11 cellular contexts compared by ENCODE assay signal in genomic region chr10:17238445-17239275, GRCh38. TPM values are rescaled to one million over a fixed set of nuclear protein-coding genes. Genes with fewer than 3 reads are reported as not detected.
A peak's percentile ranks its signal among the peaks of the same experiment; 100 is the strongest.
DNase-seq lines count a peak whose midpoint lies in the region; ATAC-seq, FAIRE-seq and TF ChIP-seq lines count a peak whose summit lies in the region.
"Had no signal": no experiment of that assay in that cellular context is flagged by ENCODE, and none has a peak within 500 bp of the region (broad histone marks: within the 10 kb centered on the region; RNA-seq: fewer than 3 reads in every experiment).

No MANE protein-coding gene starts in this region.

- H3K79me2 ChIP-seq in astrocyte (ENCODE audit: insufficient read depth, low read length): peaks cover 18% of the 10 kb centered on the region

- H4K20me1 ChIP-seq in astrocyte (ENCODE audit: insufficient read depth, low read length): peaks cover 50% of the 10 kb centered on the region

- H3K36me3 ChIP-seq in astrocyte (ENCODE audit: insufficient read depth, low read length): peaks cover 37% of the 10 kb centered on the region
- H3K36me3 ChIP-seq in tibial nerve: peaks cover 9 to 55% (median 20%) of the 10 kb centered on the region in 3 donors

- H3K4me1 Mint-ChIP-seq in activated CD8-positive, alpha-beta memory T cell treated with anti-CD3 and anti-CD28 coated beads, Interleukin-2, amount 10 ng/mL, durations not matched to agents 7 days and 5 days: peaks cover 30% of the 10 kb centered on the region
- peaks cover 13% of the 10 kb centered on the region for H3K4me1 Mint-ChIP-seq in astrocyte (ENCODE audit: low read depth, unreplicated experiment)

- peak overlapping the region; percentile 28 for H3K9ac ChIP-seq in astrocyte (ENCODE audit: low read length)

- no peak overlapping the region for H3K27ac Mint-ChIP-seq in activated CD8-positive, alpha-beta memory T cell treated with anti-CD3 and anti-CD28 coated beads, Interleukin-2, amount 10 ng/mL, durations not matched to agents 7 days and 5 days
- H3K27ac Mint-ChIP-seq in astrocyte (ENCODE audit: unreplicated experiment): peak overlapping the region; percentile 83
- H3K27ac Mint-ChIP-seq: type B pancreatic cell had no signal

- no peak for TF ChIP-seq POLR2A in tibial nerve (IDR thresholded peaks at IDR 0.05)

- DNase-seq in activated CD8-positive, alpha-beta memory T cell treated with anti-CD3 and anti-CD28 coated beads, Interleukin-2, amount 10 ng/mL, durations not matched to agents 7 days and 5 days: no peak
- no peak for DNase-seq in activated CD8-positive, alpha-beta memory T cell treated with anti-CD3 and anti-CD28 coated beads for 24 hours
- peak; percentile 83 for DNase-seq in astrocyte (ENCODE audit: low read depth)
- no peak for DNase-seq in left ventricle myocardium superior
- no peak for DNase-seq in tibial nerve (ENCODE audit: low spot score in 2 of 2)
- no peak for DNase-seq in substantia nigra (lab: John Stamatoyannopoulos, UW)
- DNase-seq: NCI-H510A, sigmoid colon had no signal

- intact Hi-C loops in left ventricle myocardium superior (cut with micrococcal nuclease): no loop called here

- no peak overlapping the region for H2AFZ ChIP-seq in astrocyte (ENCODE audit: low read depth, low read length)

- CTCF ChIA-PET in activated CD8-positive, alpha-beta memory T cell treated with anti-CD3 and anti-CD28 coated beads, Interleukin-2, amount 10 ng/mL, durations not matched to agents 7 days and 5 days (lab: Charles Lee): interaction anchor here (1.6 kb wide), 1 partner anchor 8 kb away, joined by 5 read pairs; no protein-coding TSS in a partner anchor

- H3K36me3 Mint-ChIP-seq in activated CD8-positive, alpha-beta memory T cell treated with anti-CD3 and anti-CD28 coated beads, Interleukin-2, amount 10 ng/mL, durations not matched to agents 7 days and 5 days: peaks cover 37% of the 10 kb centered on the region
- H3K36me3 Mint-ChIP-seq in astrocyte (ENCODE audit: low read depth, unreplicated experiment): peaks cover 32% of the 10 kb centered on the region

- 28 to 36% methylated on average over 12 of the region's 12 CpGs for WGBS in tibial nerve, 2 donors

- peak; percentile 13 for ATAC-seq in activated CD8-positive, alpha-beta memory T cell treated with anti-CD3 and anti-CD28 coated beads, Interleukin-2, amount 10 ng/mL, durations not matched to agents 7 days and 5 days
- ATAC-seq in left ventricle myocardium superior (peak; percentile 49), esophagus mucosa (no peak), HG03460 (IDR thresholded peaks at IDR 0.05; ENCODE audit: unreplicated experiment) (no peak)

- H3K27me3 ChIP-seq in astrocyte (ENCODE audit: insufficient read depth, low read length) (no peaks in the 10 kb centered on the region), tibial nerve (no peaks in the 10 kb centered on the region)
- H3K27me3 ChIP-seq: sigmoid colon had no signal

- H3K4me1 ChIP-seq in astrocyte (ENCODE audit: insufficient read depth, low read length): peaks cover 10% of the 10 kb centered on the region
- H3K4me1 ChIP-seq in tibial nerve: peaks cover 0 to 50% (median 24%) of the 10 kb centered on the region in 4 donors

- peak; percentile 79 for FAIRE-seq in astrocyte (lab: Jason Lieb, UNC)

- no peaks in the 10 kb centered on the region for H3K9me3 Mint-ChIP-seq in activated CD8-positive, alpha-beta memory T cell treated with anti-CD3 and anti-CD28 coated beads, Interleukin-2, amount 10 ng/mL, durations not matched to agents 7 days and 5 days (ENCODE audit: low read depth)
- peaks cover 2% of the 10 kb centered on the region for H3K9me3 Mint-ChIP-seq in astrocyte (ENCODE audit: unreplicated experiment)

- peak overlapping the region; percentile 2 for H3K4me2 ChIP-seq in astrocyte (ENCODE audit: low read length)

- H3K27me3 Mint-ChIP-seq in activated CD8-positive, alpha-beta memory T cell treated with anti-CD3 and anti-CD28 coated beads, Interleukin-2, amount 10 ng/mL, durations not matched to agents 7 days and 5 days: no peaks in the 10 kb centered on the region
- no peaks in the 10 kb centered on the region for H3K27me3 Mint-ChIP-seq in astrocyte (ENCODE audit: low read depth, unreplicated experiment)
- H3K27me3 Mint-ChIP-seq: type B pancreatic cell had no signal

- H3K9me3 ChIP-seq in astrocyte (ENCODE audit: insufficient read depth, low read depth, low read length): peaks cover 5% of the 10 kb centered on the region
- no peaks in the 10 kb centered on the region for H3K9me3 ChIP-seq in tibial nerve
- H3K9me3 ChIP-seq: sigmoid colon had no signal

- peak overlapping the region; percentile 48 for H3K27ac ChIP-seq in astrocyte (ENCODE audit: low read depth, low read length)
- peak overlapping the region; percentile 54 to 100 (median 77) for H3K27ac ChIP-seq in tibial nerve
- no peak overlapping the region for H3K27ac ChIP-seq in substantia nigra (ENCODE audit: low read depth, low read length, poor library complexity, severe bottlenecking)

- TF ChIP-seq EP300 in tibial nerve (IDR thresholded peaks at IDR 0.05): no peak

- H3K4me3 ChIP-seq in astrocyte (ENCODE audit: insufficient read depth, low read depth, low read length): no peak overlapping the region
- H3K4me3 ChIP-seq in tibial nerve: no peak overlapping the region
- H3K4me3 ChIP-seq: sigmoid colon had no signal

- H3K4me3 Mint-ChIP-seq in activated CD8-positive, alpha-beta memory T cell treated with anti-CD3 and anti-CD28 coated beads, Interleukin-2, amount 10 ng/mL, durations not matched to agents 7 days and 5 days: no peak overlapping the region
- peak overlapping the region; percentile 74 for H3K4me3 Mint-ChIP-seq in astrocyte (ENCODE audit: unreplicated experiment)
- H3K4me3 Mint-ChIP-seq: type B pancreatic cell had no signal

- TF ChIP-seq CTCF in astrocyte (IDR thresholded peaks at IDR 0.05; ENCODE audit: insufficient read depth, low read depth, low read length): no peak
- peak in 2 of 5 experiments; percentile 24 to 26 for TF ChIP-seq CTCF in tibial nerve (IDR thresholded peaks at IDR 0.05)

RNA-seq across cellular contexts. Expression of gene VIM, which starts 10.6 kb away (rescaled TPM):
- 1,000 to 10,000 TPM; 1,771 to 2,143 TPM for total RNA-seq in activated CD8-positive, alpha-beta memory T cell treated with anti-CD3 and anti-CD28 coated beads, Interleukin-2, amount 10 ng/mL, durations not matched to agents 7 days and 5 days
- 5,172 and 5,400 TPM in 2 replicates for total RNA-seq in astrocyte
- 329 TPM for total RNA-seq in left ventricle myocardium superior
- total RNA-seq in tibial nerve: 1,000 to 10,000 TPM; 6,350 to 8,587 (median 8,002) TPM
- total RNA-seq in esophagus mucosa: 73.8 TPM

RNA-seq across cellular contexts. Expression of gene TRDMT1, which starts 37.2 kb away (rescaled TPM):
- total RNA-seq in activated CD8-positive, alpha-beta memory T cell treated with anti-CD3 and anti-CD28 coated beads, Interleukin-2, amount 10 ng/mL, durations not matched to agents 7 days and 5 days: 1 to 10 TPM; 7.7 to 9.2 TPM
- total RNA-seq in astrocyte (5.9 and 6.3 TPM in 2 replicates), left ventricle myocardium superior (3.8 TPM), tibial nerve (10 to 100 TPM; 12.9 to 17.5 (median 16.0) TPM), esophagus mucosa (3.2 TPM)

Comparison
In these comparisons a context has a peak if more than half of its experiments do, and no peak if none do; other contexts are left out.
1. ATAC-seq: peak in activated CD8-positive, alpha-beta memory T cell treated with anti-CD3 and anti-CD28 coated beads, Interleukin-2, amount 10 ng/mL, durations not matched to agents 7 days and 5 days (single experiment) and left ventricle myocardium superior (single experiment); none in esophagus mucosa (single experiment) and HG03460 (single experiment).